Comparison of ENCODE assay signal across 8 cellular contexts in the genomic region with DNA sequence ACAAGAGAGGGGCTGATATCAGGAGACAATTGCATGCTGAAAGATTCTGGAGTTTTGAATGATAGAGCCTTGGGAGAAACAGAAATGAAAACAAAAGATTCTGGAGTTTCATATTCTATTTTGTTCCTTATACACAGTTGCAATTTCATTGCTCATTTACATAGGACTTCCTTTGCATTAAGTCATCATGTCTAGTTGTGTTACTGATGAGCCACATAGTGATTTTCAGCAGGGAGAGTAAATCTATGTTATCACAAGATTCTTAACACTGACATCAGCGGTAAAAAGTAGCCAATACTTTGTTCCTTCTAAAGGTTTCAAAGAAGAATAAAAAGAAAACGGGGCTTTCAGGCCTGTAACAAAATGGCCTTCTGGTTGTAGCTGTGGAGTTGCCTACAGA. TPM values are rescaled to one million over a fixed set of nuclear protein-coding genes. Genes with fewer than 3 reads are reported as not detected.
DNase-seq lines count a peak whose midpoint lies in the region; ATAC-seq and TF ChIP-seq lines count a peak whose summit lies in the region.

No MANE protein-coding gene starts in this region.

- H3K9me3 Mint-ChIP-seq in naive thymus-derived CD4-positive, alpha-beta T cell: no peaks in the 10 kb centered on the region

- POLR2A ChIA-PET in naive thymus-derived CD4-positive, alpha-beta T cell (lab: Charles Lee): interaction anchor here (0.6 to 1.2 kb wide), 2 partner anchors 8 to 1270 kb away, joined by 3 read pairs; partner anchors contain the start of gene ADAM17

- no peak for TF ChIP-seq EP300 in stomach (IDR thresholded peaks at IDR 0.05)

- no peaks in the 10 kb centered on the region for H3K27me3 Mint-ChIP-seq in naive thymus-derived CD4-positive, alpha-beta T cell

- peaks cover 0 to 9% (median 6%) of the 10 kb centered on the region in 5 donors for H3K36me3 Mint-ChIP-seq in naive thymus-derived CD4-positive, alpha-beta T cell

- no peaks in the 10 kb centered on the region for H3K36me3 ChIP-seq in naive thymus-derived CD4-positive, alpha-beta T cell (ENCODE audit: control insufficient read depth in 2 of 3, insufficient read depth in 3 of 3, low read length in 3 of 3)
- no peaks in the 10 kb centered on the region for H3K36me3 ChIP-seq in stomach

- CTCF ChIA-PET in naive thymus-derived CD4-positive, alpha-beta T cell (lab: Charles Lee): no interaction called here

- peak overlapping the region in 9 of 10 donors; percentile 22 to 61 (median 40) for H3K4me3 Mint-ChIP-seq in naive thymus-derived CD4-positive, alpha-beta T cell

- no peak overlapping the region for H3K4me3 ChIP-seq in naive thymus-derived CD4-positive, alpha-beta T cell (ENCODE audit: low read length)
- no peak overlapping the region for H3K4me3 ChIP-seq in stomach

- no peaks in the 10 kb centered on the region for H3K27me3 ChIP-seq in naive thymus-derived CD4-positive, alpha-beta T cell (ENCODE audit: control insufficient read depth in 2 of 2, insufficient read depth in 2 of 2, low read length in 2 of 2)
- H3K27me3 ChIP-seq in stomach: no peaks in the 10 kb centered on the region

- peak overlapping the region in 5 of 9 donors; percentile 33 to 82 (median 59) for H3K27ac Mint-ChIP-seq in naive thymus-derived CD4-positive, alpha-beta T cell

- peak; percentile 59 for ATAC-seq in GM18861 (IDR thresholded peaks at IDR 0.05; ENCODE audit: unreplicated experiment)
- peak; percentile 50 for ATAC-seq in HG02759 (IDR thresholded peaks at IDR 0.05; ENCODE audit: unreplicated experiment)
- ATAC-seq in naive thymus-derived CD4-positive, alpha-beta T cell: peak; percentile 72

- peaks cover 16 to 23% of the 10 kb centered on the region in 2 donors for H3K4me1 ChIP-seq in naive thymus-derived CD4-positive, alpha-beta T cell (ENCODE audit: control insufficient read depth in 2 of 2, insufficient read depth in 2 of 2, low read length in 2 of 2)
- H3K4me1 ChIP-seq in stomach: peaks cover 20 to 80% (median 42%) of the 10 kb centered on the region in 4 donors

- intact Hi-C loops in naive thymus-derived CD4-positive, alpha-beta T cell (cut with micrococcal nuclease): no loop called here
- intact Hi-C loops in stomach (cut with DNase I; ENCODE audit: low total_unique reads): no loop called here

- WGBS in stomach, 5 donors: 67 to 80% (median 77%) methylated on average over 2 of the region's 2 CpGs

- no peaks in the 10 kb centered on the region for H3K9me3 ChIP-seq in naive thymus-derived CD4-positive, alpha-beta T cell (ENCODE audit: control insufficient read depth in 2 of 3, low read length in 3 of 3)
- no peaks in the 10 kb centered on the region for H3K9me3 ChIP-seq in stomach

- no peak for TF ChIP-seq POLR2A in stomach (IDR thresholded peaks at IDR 0.05)

- H3K27ac ChIP-seq in naive thymus-derived CD4-positive, alpha-beta T cell (ENCODE audit: low read depth, low read length): no peak overlapping the region
- H3K27ac ChIP-seq in stomach: peak overlapping the region in 1 of 5 donors; percentile 66

- H3K4me1 Mint-ChIP-seq in naive thymus-derived CD4-positive, alpha-beta T cell: peaks cover 58 to 83% (median 70%) of the 10 kb centered on the region in 7 donors

- DNase-seq in RPMI8226: peak; percentile 16
- DNase-seq in naive thymus-derived CD4-positive, alpha-beta T cell: no peak
- DNase-seq in effector CD8-positive, alpha-beta T cell (lab: John Stamatoyannopoulos, UW): no peak
- no peak for DNase-seq in GF-D8 (lab: John Stamatoyannopoulos, UW)
- no peak for DNase-seq in stomach
- no peak for DNase-seq in ureter (ENCODE audit: low spot score)

- no peak for TF ChIP-seq CTCF in stomach (IDR thresholded peaks at IDR 0.05)

RNA-seq across cellular contexts. Expression of gene ADAM17, which starts 7.1 kb away (rescaled TPM):
- 10 to 100 TPM; 22.9 to 45.2 (median 25.9) TPM for total RNA-seq in naive thymus-derived CD4-positive, alpha-beta T cell
- polyA plus RNA-seq in naive thymus-derived CD4-positive, alpha-beta T cell: 10 to 100 TPM in 1 of 2 donors, 1 to 10 TPM in 1; 9.3 to 11.0 TPM
- 10 to 100 TPM; 11.7 to 46.1 (median 24.1) TPM for total RNA-seq in stomach
- 1 to 10 TPM; 4.0 to 5.7 (median 5.5) TPM for polyA plus RNA-seq in stomach
- total RNA-seq in ureter: 41.7 TPM
